Comparison of ENCODE assay signal across 8 cellular contexts in genomic region chr19:1173845-1174809, GRCh38. TPM values are rescaled to one million over a fixed set of nuclear protein-coding genes. Genes with fewer than 3 reads are reported as not detected.
DNase-seq lines count a peak whose midpoint lies in the region; ATAC-seq, FAIRE-seq and TF ChIP-seq lines count a peak whose summit lies in the region.

Gene SBNO2, minus strand, starts transcription at chr19:1174268. Its CDS starts 19,992 bp downstream, at chr19:1154276.

- no peak for TF ChIP-seq EP300 in A549 (IDR thresholded peaks at IDR 0.05)

- H3K36me3 ChIP-seq in HUES64 (ENCODE audit: insufficient read depth, low read length) (no peaks in the 10 kb centered on the region), PC-3 (ENCODE audit: low read depth, low read length) (no peaks in the 10 kb centered on the region)

- peak; percentile 59 for TF ChIP-seq POLR2A in A549 (IDR thresholded peaks at IDR 0.05; ENCODE audit: low read length)

- CTCF ChIA-PET in A549 (lab: Yijun Ruan, JAX) = interaction anchor here (1.5 to 5.7 kb wide), 3 partner anchors 12 to 61 kb away, joined by 4 to 38 read pairs (median 15); no protein-coding TSS in a partner anchor
- CTCF ChIA-PET in PC-3 (lab: Charles Lee) = no interaction called here

- H3K9ac ChIP-seq in HUES64 (ENCODE audit: low read depth, low read length) (peak within 1 kb of the TSS; percentile 81), PC-3 (ENCODE audit: low read length) (peak within 1 kb of the TSS; percentile 96)

- no peaks in the 10 kb centered on the region for H4K20me1 ChIP-seq in PC-3 (ENCODE audit: low read length)

- BruUV-seq in PC-3 (replicated peaks; lab: Mats Ljungman, UMichigan) = no TSS peak

- no peaks in the 10 kb centered on the region for H3K9me2 ChIP-seq in PC-3 (replicated peaks; ENCODE audit: low read length)

- H3K4me1 ChIP-seq in A549 (peaks cover 72% of the 10 kb centered on the region), HUES64 (ENCODE audit: insufficient read depth, low read length) (peaks cover 16% of the 10 kb centered on the region; the same call in 1 of the 2 replicates), PC-3 (ENCODE audit: insufficient read depth, low read length) (peaks cover 64% of the 10 kb centered on the region)

- no peak for TF ChIP-seq RAD21 in A549 (conservative IDR thresholded peaks at IDR 0.05 in 1 of 2, IDR thresholded peaks at IDR 0.05 in 1 of 2)

- no peaks in the 10 kb centered on the region for H3K27me3 ChIP-seq in HUES64 (ENCODE audit: insufficient read depth, low read length)
- H3K27me3 ChIP-seq in PC-3 (ENCODE audit: low read length) = no peaks in the 10 kb centered on the region

- H3F3A ChIP-seq in PC-3 (ENCODE audit: low read length, unreplicated experiment) = no peaks in the 10 kb centered on the region

- TF ChIP-seq CTCF in A549 (IDR thresholded peaks at IDR 0.05) (no peak), PC-3 (conservative IDR thresholded peaks at IDR 0.05; ENCODE audit: low read depth, low read length) (no peak)

- peak within 1 kb of the TSS; percentile 100 for H3K27ac ChIP-seq in A549
- peak within 1 kb of the TSS; percentile 91 for H3K27ac ChIP-seq in HUES64 (ENCODE audit: low read depth, low read length)
- peak within 1 kb of the TSS; percentile 98 for H3K27ac ChIP-seq in PC-3 (ENCODE audit: low read length)
- H3K27ac ChIP-seq in epithelial cell of prostate = peak within 1 kb of the TSS; percentile 97

- H3K4me3 ChIP-seq in A549 = peak within 1 kb of the TSS; percentile 98
- H3K4me3 ChIP-seq in HUES64 (ENCODE audit: low read length) = peak within 1 kb of the TSS; percentile 96
- peak within 1 kb of the TSS; percentile 82 for H3K4me3 ChIP-seq in PC-3 (ENCODE audit: low read length)

- H3K79me2 ChIP-seq in PC-3 (ENCODE audit: low read length) = peaks cover 55% of the 10 kb centered on the region

- no peaks in the 10 kb centered on the region for H3K9me3 ChIP-seq in A549
- no peaks in the 10 kb centered on the region for H3K9me3 ChIP-seq in HUES64 (ENCODE audit: insufficient read depth, low read depth, low read length)
- H3K9me3 ChIP-seq in PC-3 (ENCODE audit: low read length) = no peaks in the 10 kb centered on the region

- no peak within 1 kb of the TSS for H2AFZ ChIP-seq in PC-3 (ENCODE audit: low read length)

- FAIRE-seq in A549 (lab: Jason Lieb, UNC) = no peak

- 50% methylated on average over 19 of the region's 84 CpGs for WGBS in A549 (ENCODE audit: missing lambda C conversion rate)
- 14% methylated on average over 83 of the region's 84 CpGs for WGBS in HUES64

- DNase-seq in A549 (ENCODE audit: low read depth in 1 of 2, low spot score in 1 of 2) (peak; percentile 64 to 89), PC-3 (peak; percentile 84), activated T-cell treated with anti-CD3 and anti-CD28 coated beads for 48 hours (ENCODE audit: low read depth) (peak; percentile 95), epithelial cell of prostate (ENCODE audit: low read depth, low spot score) (no peak), mucosa of gallbladder (ENCODE audit: low spot score) (peak; percentile 94)
- peak; percentile 84 for DNase-seq in stimulated activated CD8-positive, alpha-beta memory T cell treated with anti-CD3 and anti-CD28 coated beads, Interleukin-4, amount 100 ng/mL, for 24 hours (ENCODE audit: low read depth)

- POLR2A ChIA-PET in A549 (lab: Yijun Ruan, JAX) = no interaction called here
- POLR2A ChIA-PET in PC-3 (lab: Charles Lee; ENCODE audit: unreplicated experiment) = interaction anchor here (0.6 kb wide), 1 partner anchor 95 kb away, joined by 8 read pairs; the partner anchor contains the start of gene CIRBP

- ATAC-seq in A549 (peak; percentile 28 to 34; a peak in 4 of 6 replicates), GM18909 (IDR thresholded peaks at IDR 0.05; ENCODE audit: poor library complexity, unreplicated experiment) (peak; percentile 62), PC-3 (peak; percentile 3; the same call in 1 of the 2 replicates)

- intact Hi-C loops in PC-3 (cut with micrococcal nuclease) = loop anchor here (10.0 kb wide), 1 partner anchor 69 kb away; the partner anchor contains the start of gene GPX4

- H3K4me2 ChIP-seq in A549 (peak within 1 kb of the TSS; percentile 93), PC-3 (ENCODE audit: low read length) (peak within 1 kb of the TSS; percentile 90)

TF ChIP-seq in A549, 52 proteins besides CTCF, POLR2A, EP300 and RAD21:
- TF ChIP-seq SMC3 (IDR thresholded peaks at IDR 0.05) (0 out of 3 replicates have a peak, but pooled peaks have one; percentile 5), JUN (IDR thresholded peaks at IDR 0.05) (peak in 1 of 2 experiments; percentile 79; a peak in 3 of 5 replicates), SREBF2 (IDR thresholded peaks at IDR 0.05) (no peak), E2F6 (IDR thresholded peaks at IDR 0.05; ENCODE audit: borderline replicate concordance, low read depth) (peak; percentile 53; the same call in 1 of the 2 replicates), USF2 (IDR thresholded peaks at IDR 0.05) (0 out of 2 replicates have a peak, but pooled peaks have one; percentile 18)

RNA-seq across cellular contexts. Expression of gene SBNO2, which starts in this region (rescaled TPM):
- polyA plus RNA-seq in A549 (2011; rRNA removed) = 6.8 and 8.4 TPM in 2 replicates
- polyA plus RNA-seq in A549 (2012; cell fraction: cytosol; rRNA removed) = 28.7 and 40.8 TPM in 2 replicates
- polyA plus RNA-seq in A549 (2012; cell fraction: nucleus; rRNA removed) = 118 and 161 TPM in 2 replicates
- polyA plus RNA-seq in A549 (2017; fragmentation: RNase III; extraction: RNeasy Plus Mini Kit Qiagen cat#74134 plus additional on column Dnase treatment) = 27.0 to 32.0 TPM (median 27.7 TPM) in 3 replicates
- polyA minus RNA-seq in A549 (2011; rRNA and poly(A)+ RNA removed) = 9.6 and 15.2 TPM in 2 replicates
- 14.5 TPM for polyA plus RNA-seq in HUES64 (2013, experiment 1 of 2)
- polyA plus RNA-seq in HUES64 (2013, experiment 2 of 2) = 14.1 TPM
- total RNA-seq in PC-3 (2014; rRNA removed) = 62.4 and 75.0 TPM in 2 replicates
- 64.1 TPM for total RNA-seq in mucosa of gallbladder

Comparison
In these comparisons a context has a peak if more than half of its experiments do, and no peak if none do; other contexts are left out.
1. ATAC-seq: peak in every context shown above with its lines; median percentile 62 in GM18909; 31 in A549; 3 in PC-3.